In the genomic region with DNA sequence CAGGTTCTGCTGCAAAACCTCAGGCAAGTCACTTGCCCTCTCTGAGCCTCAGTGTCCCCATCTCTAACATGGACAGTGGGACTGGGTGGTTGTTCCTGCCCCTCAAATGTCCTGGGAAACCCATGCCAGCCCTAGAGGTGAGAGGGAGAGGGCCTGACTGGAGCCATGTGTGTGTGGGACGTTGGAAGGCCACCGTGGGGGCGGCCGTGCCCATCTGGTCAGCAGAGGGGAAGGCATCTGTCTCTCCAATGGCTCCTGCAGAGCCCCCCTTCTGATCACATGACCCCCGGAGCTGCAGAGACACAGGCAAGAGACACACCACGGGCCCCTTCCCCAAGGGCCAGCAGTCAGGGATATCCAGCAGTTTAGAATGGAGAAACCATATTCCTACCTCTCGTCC, we compare ENCODE assay signal across 9 cellular contexts. TPM values are rescaled to one million over a fixed set of nuclear protein-coding genes. Genes with fewer than 3 reads are reported as not detected.
DNase-seq lines count a peak whose midpoint lies in the region; ATAC-seq and TF ChIP-seq lines count a peak whose summit lies in the region.
"Had no signal": no experiment of that assay in that cellular context is flagged by ENCODE, and none has a peak within 500 bp of the region (broad histone marks: within the 10 kb centered on the region; RNA-seq: fewer than 3 reads in every experiment).

No MANE protein-coding gene starts in this region.

- H3K27ac ChIP-seq in mesendoderm (ENCODE audit: low read depth, low read length) (no peak overlapping the region), brain microvascular endothelial cell (no peak overlapping the region)
- H3K27ac ChIP-seq: adrenal gland had no signal

- H3K4me3 Mint-ChIP-seq in WTC11 = peak overlapping the region; percentile 76

- TF ChIP-seq CTCF in BJ (IDR thresholded peaks at IDR 0.05; ENCODE audit: insufficient read depth, low read depth, low read length) = no peak
- no peak for TF ChIP-seq CTCF in WTC11 (IDR thresholded peaks at IDR 0.05)
- no peak for TF ChIP-seq CTCF in brain microvascular endothelial cell (IDR thresholded peaks at IDR 0.05; ENCODE audit: low read depth, low read length, missing control alignments)

- ATAC-seq in WTC11 = no peak
- ATAC-seq in GM18868 (IDR thresholded peaks at IDR 0.05; ENCODE audit: unreplicated experiment) = no peak

- peak overlapping the region; percentile 61; the same call in 1 of the 2 replicates for H3K4me3 ChIP-seq in BJ (ENCODE audit: low read depth, low read length)
- H3K4me3 ChIP-seq in mesendoderm (ENCODE audit: low read length) = no peak overlapping the region
- no peak overlapping the region for H3K4me3 ChIP-seq in brain microvascular endothelial cell (ENCODE audit: low read depth, low read length)

- H3K27me3 ChIP-seq in BJ (ENCODE audit: control insufficient read depth, insufficient read depth, low read length) = no peaks in the 10 kb centered on the region
- H3K27me3 ChIP-seq in mesendoderm (ENCODE audit: insufficient read depth, low read length, poor library complexity) = no peaks in the 10 kb centered on the region
- no peaks in the 10 kb centered on the region for H3K27me3 ChIP-seq in brain microvascular endothelial cell (replicated peaks)
- H3K27me3 ChIP-seq: adrenal gland had no signal

- H2BK120ac ChIP-seq in mesendoderm (ENCODE audit: low read depth, low read length) = no peak overlapping the region

- H2AK5ac ChIP-seq in mesendoderm (ENCODE audit: low read length) = peak overlapping the region; percentile 71

- H3K27ac Mint-ChIP-seq in WTC11 = no peak overlapping the region
- H3K27ac Mint-ChIP-seq: memory B cell had no signal

- no peak overlapping the region for H2BK5ac ChIP-seq in mesendoderm (ENCODE audit: low read length)

- CTCF ChIA-PET in BJ (lab: Yijun Ruan, JAX) = interaction anchor here (1.1 to 2.0 kb wide), 2 partner anchors 10 to 49 kb away, joined by 3 to 5 read pairs; no protein-coding TSS in a partner anchor
- CTCF ChIA-PET in WTC11 (lab: Charles Lee) = interaction anchor here (1.0 to 2.0 kb wide), 2 partner anchors 13 to 14 kb away, joined by 3 to 23 read pairs; partner anchors contain the start of gene CIZ1

- no peak overlapping the region for H4K5ac ChIP-seq in mesendoderm (ENCODE audit: low read length)

- peak overlapping the region; percentile 81 for H3K4me2 ChIP-seq in mesendoderm (ENCODE audit: low read length)

- H3K36me3 Mint-ChIP-seq in WTC11 = no peaks in the 10 kb centered on the region
- H3K36me3 Mint-ChIP-seq: memory B cell had no signal

- H3K4me1 Mint-ChIP-seq in WTC11 = peaks cover 24% of the 10 kb centered on the region

- peaks cover 3% of the 10 kb centered on the region for H3K4me1 ChIP-seq in mesendoderm (ENCODE audit: control insufficient read depth, low read depth, low read length)

- no peaks in the 10 kb centered on the region for H3K79me1 ChIP-seq in mesendoderm (ENCODE audit: low read length)

- POLR2A ChIA-PET in BJ (lab: Charles Lee) (no interaction called here), WTC11 (lab: Charles Lee) (interaction anchor here (0.5 to 1.2 kb wide), 2 partner anchors 14 to 50 kb away, joined by 3 to 5 read pairs; no protein-coding TSS in a partner anchor)

- no peaks in the 10 kb centered on the region for H3K9me3 Mint-ChIP-seq in WTC11
- H3K9me3 Mint-ChIP-seq: memory B cell had no signal

- peak overlapping the region; percentile 0 for H3K18ac ChIP-seq in mesendoderm (ENCODE audit: low read length)

- H3K36me3 ChIP-seq in BJ (ENCODE audit: control insufficient read depth, insufficient read depth, low read length) = no peaks in the 10 kb centered on the region
- H3K36me3 ChIP-seq in mesendoderm (ENCODE audit: control insufficient read depth, insufficient read depth, low read length) = no peaks in the 10 kb centered on the region
- no peaks in the 10 kb centered on the region for H3K36me3 ChIP-seq in brain microvascular endothelial cell (replicated peaks)
- H3K36me3 ChIP-seq: adrenal gland had no signal

- DNase-seq in BJ (ENCODE audit: low read depth) (no peak), WTC11 (ENCODE audit: low spot score) (no peak), mesendoderm (no peak), NCI-H146 (lab: John Stamatoyannopoulos, UW) (no peak), brain microvascular endothelial cell (no peak)
- DNase-seq: NCI-H2029 treated with DMSO at 0.1 percent for 48 hours had no signal

- no peak overlapping the region for H2BK15ac ChIP-seq in mesendoderm (replicated peaks; ENCODE audit: low read depth)

- no peak overlapping the region for H3K4ac ChIP-seq in mesendoderm (ENCODE audit: low read depth, low read length)

- H3K79me2 ChIP-seq in mesendoderm (ENCODE audit: control insufficient read depth, insufficient read depth, low read length) = no peaks in the 10 kb centered on the region

- no peak overlapping the region for H4K8ac ChIP-seq in mesendoderm (ENCODE audit: low read depth, low read length)

- H3K23ac ChIP-seq in mesendoderm (ENCODE audit: low read length) = no peak overlapping the region

- H3K56ac ChIP-seq in mesendoderm (ENCODE audit: low read length) = peak overlapping the region; percentile 93

- no CpG with 5 or more reads among the region's 7 CpGs for WGBS in mesendoderm (ENCODE audit: extremely low coverage, insufficient coverage, low lambda C conversion rate)

- in situ Hi-C loops in brain microvascular endothelial cell (cut with HindIII; ENCODE audit: low pct_ligation_motif_present, low sequenced_read_pairs) = no loop called here

- H3K9ac ChIP-seq in mesendoderm (ENCODE audit: low read length) = peak overlapping the region; percentile 85

- H3K27me3 Mint-ChIP-seq in WTC11 (ENCODE audit: low read depth) = no peaks in the 10 kb centered on the region

TF ChIP-seq in WTC11, 78 proteins besides CTCF, POLR2A, EP300 and RAD21:
- no peak for TF ChIP-seq TEAD1 (CRISPR knock-in tag; IDR thresholded peaks at IDR 0.05)
- TF ChIP-seq TEAD4 (CRISPR knock-in tag; IDR thresholded peaks at IDR 0.05) = no peak
- TF ChIP-seq ZNF671 (CRISPR knock-in tag; IDR thresholded peaks at IDR 0.05) = no peak
- no peak for TF ChIP-seq ELF4 (CRISPR knock-in tag; IDR thresholded peaks at IDR 0.05; ENCODE audit: low read depth)
- TF ChIP-seq IRF2 (CRISPR knock-in tag; IDR thresholded peaks at IDR 0.05; ENCODE audit: borderline replicate concordance, low read depth) = no peak
- TF ChIP-seq, protein P1, sequence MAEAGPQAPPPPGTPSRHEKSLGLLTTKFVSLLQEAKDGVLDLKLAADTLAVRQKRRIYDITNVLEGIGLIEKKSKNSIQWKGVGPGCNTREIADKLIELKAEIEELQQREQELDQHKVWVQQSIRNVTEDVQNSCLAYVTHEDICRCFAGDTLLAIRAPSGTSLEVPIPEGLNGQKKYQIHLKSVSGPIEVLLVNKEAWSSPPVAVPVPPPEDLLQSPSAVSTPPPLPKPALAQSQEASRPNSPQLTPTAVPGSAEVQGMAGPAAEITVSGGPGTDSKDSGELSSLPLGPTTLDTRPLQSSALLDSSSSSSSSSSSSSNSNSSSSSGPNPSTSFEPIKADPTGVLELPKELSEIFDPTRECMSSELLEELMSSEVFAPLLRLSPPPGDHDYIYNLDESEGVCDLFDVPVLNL (CRISPR knock-in tag; IDR thresholded peaks at IDR 0.05; ENCODE audit: borderline replicate concordance, low read depth) = no peak
- TF ChIP-seq, protein P2, sequence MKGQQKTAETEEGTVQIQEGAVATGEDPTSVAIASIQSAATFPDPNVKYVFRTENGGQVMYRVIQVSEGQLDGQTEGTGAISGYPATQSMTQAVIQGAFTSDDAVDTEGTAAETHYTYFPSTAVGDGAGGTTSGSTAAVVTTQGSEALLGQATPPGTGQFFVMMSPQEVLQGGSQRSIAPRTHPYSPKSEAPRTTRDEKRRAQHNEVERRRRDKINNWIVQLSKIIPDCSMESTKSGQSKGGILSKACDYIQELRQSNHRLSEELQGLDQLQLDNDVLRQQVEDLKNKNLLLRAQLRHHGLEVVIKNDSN (CRISPR knock-in tag; IDR thresholded peaks at IDR 0.05) = peak; percentile 59

RNA-seq across cellular contexts. Expression of gene DNM1, which starts 1.7 kb away (rescaled TPM):
- 6.4 and 8.4 TPM in 2 replicates for polyA plus RNA-seq in BJ (2011; rRNA removed)
- polyA minus RNA-seq in BJ (2011; rRNA and poly(A)+ RNA removed) = 15.1 and 23.2 TPM in 2 replicates
- total RNA-seq in WTC11 (2021) = 79.0 to 105 TPM (median 92.4 TPM) in 3 replicates
- 9.5 TPM for polyA plus RNA-seq in mesendoderm (2013, experiment 1 of 2)
- 8.9 TPM for polyA plus RNA-seq in mesendoderm (2013, experiment 2 of 2)

RNA-seq across cellular contexts. Expression of gene CIZ1, which starts 13.5 kb away (rescaled TPM):
- polyA plus RNA-seq in BJ (2011; rRNA removed) = 24.0 and 36.0 TPM in 2 replicates
- polyA minus RNA-seq in BJ (2011; rRNA and poly(A)+ RNA removed) = 55.8 and 68.4 TPM in 2 replicates
- 86.1 to 90.6 TPM (median 90.2 TPM) in 3 replicates for total RNA-seq in WTC11 (2021)
- 108 TPM for polyA plus RNA-seq in mesendoderm (2013, experiment 1 of 2)
- polyA plus RNA-seq in mesendoderm (2013, experiment 2 of 2) = 110 TPM

RNA-seq across cellular contexts. Expression of gene BBLN, which starts 44.8 kb away (rescaled TPM):
- 45.0 and 60.4 TPM in 2 replicates for polyA plus RNA-seq in BJ (2011; rRNA removed)
- polyA minus RNA-seq in BJ (2011; rRNA and poly(A)+ RNA removed) = 18.6 and 23.4 TPM in 2 replicates
- total RNA-seq in WTC11 (2021) = 77.1 to 86.9 TPM (median 86.6 TPM) in 3 replicates
- polyA plus RNA-seq in mesendoderm (2013, experiment 1 of 2) = 55.7 TPM
- polyA plus RNA-seq in mesendoderm (2013, experiment 2 of 2) = 57.0 TPM

RNA-seq across cellular contexts. Expression of gene LCN2, which starts 55.6 kb away (rescaled TPM):
- not detected in 2 replicates for polyA plus RNA-seq in BJ (2011; rRNA removed)
- polyA minus RNA-seq in BJ (2011; rRNA and poly(A)+ RNA removed) = not detected in 2 replicates
- total RNA-seq in WTC11 (2021) = 1.0 to 3.0 TPM (median 1.3 TPM) in 3 replicates
- 0.58 TPM for polyA plus RNA-seq in mesendoderm (2013, experiment 1 of 2)
- 0.48 TPM for polyA plus RNA-seq in mesendoderm (2013, experiment 2 of 2)
